ENCODE assay signal across 23 cellular contexts in the genomic region with DNA sequence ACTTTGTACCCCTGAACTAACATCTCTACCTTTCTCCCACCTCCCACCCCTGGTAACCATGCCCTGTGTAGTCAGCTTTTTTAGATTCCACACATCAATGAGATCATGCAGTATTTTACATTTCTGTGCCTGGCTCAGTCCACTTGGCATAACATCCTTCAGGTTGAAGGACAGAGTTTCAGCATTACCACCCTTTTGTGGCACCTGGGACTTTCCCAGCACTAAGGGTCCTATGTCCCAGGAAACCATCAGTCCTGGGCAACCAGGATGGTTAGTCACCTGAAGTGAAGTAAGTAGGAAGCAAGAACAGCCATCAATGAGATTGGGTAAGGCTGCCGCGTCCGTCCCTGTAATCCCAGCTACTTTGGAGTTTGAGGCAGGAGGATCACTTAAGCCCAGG.
"Had no signal": no experiment of that assay in that cellular context is flagged by ENCODE, and none has a peak within 500 bp of the region (broad histone marks: within the 10 kb centered on the region; RNA-seq: fewer than 3 reads in every experiment).

No MANE protein-coding gene starts in this region.

- H3K27ac ChIP-seq: epithelial cell of prostate, esophagus squamous epithelium, gastroesophageal sphincter, heart right ventricle had no signal

- H3K27ac Mint-ChIP-seq: activated B cell treated with CpG ODN at 0.5 μM for 24 hours; activated CD8-positive, alpha-beta T cell treated with anti-CD3 and anti-CD28 coated beads for 36 hours; activated naive CD8-positive, alpha-beta T cell; activated T-helper 17 cell treated with anti-CD3 and anti-CD28 coated beads, Interleukin-2, amount 50 U/mL, for 72 hours had no signal

- H3K4me1 Mint-ChIP-seq: activated B cell treated with CpG ODN at 0.5 μM for 24 hours; activated T-helper 17 cell treated with anti-CD3 and anti-CD28 coated beads, Interleukin-2, amount 50 U/mL, for 72 hours had no signal

- H3K9me3 Mint-ChIP-seq: activated B cell treated with CpG ODN at 0.5 μM for 24 hours; activated CD8-positive, alpha-beta T cell treated with anti-CD3 and anti-CD28 coated beads for 36 hours; activated T-cell treated with anti-CD3 and anti-CD28 coated beads, Interleukin-2, amount 50 U/mL, for 4 hours; activated T-helper 17 cell treated with anti-CD3 and anti-CD28 coated beads, Interleukin-2, amount 50 U/mL, for 72 hours had no signal

- H3K4me3 Mint-ChIP-seq: activated B cell treated with CpG ODN at 0.5 μM for 24 hours; activated CD8-positive, alpha-beta T cell treated with anti-CD3 and anti-CD28 coated beads for 36 hours; activated naive CD8-positive, alpha-beta T cell; activated T-cell treated with anti-CD3 and anti-CD28 coated beads, Interleukin-2, amount 50 U/mL, for 4 hours; activated T-helper 17 cell treated with anti-CD3 and anti-CD28 coated beads, Interleukin-2, amount 50 U/mL, for 72 hours had no signal

- H3K36me3 Mint-ChIP-seq: activated naive CD8-positive, alpha-beta T cell had no signal

- ATAC-seq: activated CD4-positive, CD25-positive, alpha-beta regulatory T cell treated with anti-CD3 and anti-CD28 coated beads, Interleukin-2, amount 50 U/mL, for 24 hours; activated CD8-positive, alpha-beta T cell treated with anti-CD3 and anti-CD28 coated beads for 36 hours; activated T-cell treated with anti-CD3 and anti-CD28 coated beads, Interleukin-2, amount 50 U/mL, for 4 hours; activated T-helper 17 cell treated with anti-CD3 and anti-CD28 coated beads, Interleukin-2, amount 50 U/mL, for 72 hours; gastroesophageal sphincter; heart right ventricle had no signal

- H3K4me3 ChIP-seq: esophagus squamous epithelium, gastroesophageal sphincter, heart right ventricle had no signal

- DNase-seq: activated B cell treated with CpG ODN at 0.5 μM for 24 hours; activated CD4-positive, alpha-beta T cell treated with anti-CD3 and anti-CD28 coated beads for 48 hours; activated CD4-positive, alpha-beta T cell treated with anti-CD3 and anti-CD28 coated beads, Interleukin-2, amount 50 U/mL, for 1 hour; activated CD4-positive, alpha-beta T cell treated with anti-CD3 and anti-CD28 coated beads, Interleukin-2, amount 50 U/mL, for 48 hours; activated CD8-positive, alpha-beta memory T cell treated with anti-CD3 and anti-CD28 coated beads for 24 hours; activated CD8-positive, alpha-beta T cell treated with anti-CD3 and anti-CD28 coated beads for 36 hours; activated effector memory CD4-positive, alpha-beta T cell treated with Interleukin-2 at 50 U/mL for 16 hours; activated gamma-delta T cell treated with Interleukin-2 at 50 U/mL for 16 hours; activated naive CD4-positive, alpha-beta T cell treated with anti-CD3 and anti-CD28 coated beads, Interleukin-2, amount 50 U/mL, for 16 hours; activated naive CD4-positive, alpha-beta T cell treated with Interleukin-2 at 50 U/mL for 16 hours; activated T-cell treated with anti-CD3 and anti-CD28 coated beads, Interleukin-2, amount 50 U/mL, for 4 hours; amniotic stem cell; caudate nucleus; effector CD8-positive, alpha-beta T cell; esophagus squamous epithelium; foreskin melanocyte; heart right ventricle; T-helper 2 cell had no signal

- H3K9me3 ChIP-seq: esophagus squamous epithelium, gastroesophageal sphincter, heart right ventricle had no signal

- H3K36me3 ChIP-seq: esophagus squamous epithelium, gastroesophageal sphincter, heart right ventricle had no signal

- H3K4me1 ChIP-seq: gastroesophageal sphincter, heart right ventricle had no signal

- H3K27me3 ChIP-seq: esophagus squamous epithelium, gastroesophageal sphincter had no signal
